ENCODE assay signal across 1 cellular context in the genomic region with DNA sequence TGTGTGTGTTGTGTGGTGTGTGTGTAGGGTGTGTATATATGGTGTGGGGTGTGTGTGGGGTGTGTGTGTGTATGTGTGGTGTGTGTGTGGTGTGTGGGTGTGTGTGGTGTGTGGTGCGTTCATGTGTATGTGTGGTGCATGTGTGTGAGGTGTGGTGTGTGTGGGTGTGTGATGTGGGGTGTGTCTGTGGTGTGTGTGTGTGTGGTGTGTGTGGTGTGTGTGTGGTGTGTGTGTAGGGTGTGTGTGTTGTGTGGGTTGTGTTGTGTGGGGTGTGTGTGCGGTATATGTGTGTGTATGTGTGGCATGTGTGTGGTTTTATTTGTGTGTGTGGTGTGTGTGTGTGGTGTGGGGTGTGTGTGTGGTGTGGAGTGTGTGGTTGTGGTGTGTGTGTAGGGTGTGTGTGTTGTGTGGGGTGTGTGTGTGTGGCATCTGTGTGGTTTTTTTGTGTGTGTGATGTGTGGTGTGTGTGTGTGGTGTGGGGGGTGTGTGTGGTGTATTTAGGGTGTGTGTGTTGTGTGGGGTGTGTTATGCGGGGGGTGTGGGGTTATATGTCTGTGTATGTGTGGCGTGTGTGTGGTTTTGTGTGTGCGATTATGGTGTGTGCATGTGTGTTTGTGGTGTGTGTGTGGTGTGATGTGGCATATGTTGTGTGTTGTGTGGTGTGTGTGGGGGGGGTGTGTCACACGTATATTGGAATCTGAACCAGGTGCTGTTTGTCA.
TF ChIP-seq lines count a peak whose summit lies in the region.

No MANE protein-coding gene starts in this region.

TF ChIP-seq in K562, 482 proteins besides CTCF, POLR2A, EP300 and RAD21 (continues in another document):
- TF ChIP-seq BRF1 (IDR thresholded peaks at IDR 0.05; ENCODE audit: borderline replicate concordance, extremely low read depth, insufficient read length) (no peak), CEBPG (CRISPR knock-in tag; IDR thresholded peaks at IDR 0.05) (no peak), CEBPG (tag; conservative IDR thresholded peaks at IDR 0.05 in 1 of 2, IDR thresholded peaks at IDR 0.05 in 1 of 2) (no peak), SLC30A9 (CRISPR knock-in tag; IDR thresholded peaks at IDR 0.05) (no peak), ETS2 (tag; IDR thresholded peaks at IDR 0.05; ENCODE audit: borderline replicate concordance, poor library complexity, severe bottlenecking) (no peak), CBX5 (IDR thresholded peaks at IDR 0.05; ENCODE audit: borderline replicate concordance, low read depth) (no peak), TRIM24 (IDR thresholded peaks at IDR 0.05) (0 out of 4 replicates have a peak, but pooled peaks have one; percentile 13 to 35), ZBTB7A (IDR thresholded peaks at IDR 0.05; ENCODE audit: borderline replicate concordance, control insufficient read depth, low read depth, low read length) (no peak), BCOR (IDR thresholded peaks at IDR 0.05) (peak; percentile 11; the same call in 1 of the 2 replicates), ZNF551 (CRISPR knock-in tag; IDR thresholded peaks at IDR 0.05) (no peak), HNRNPUL1 (IDR thresholded peaks at IDR 0.05; ENCODE audit: low read length) (no peak), SRSF3 (IDR thresholded peaks at IDR 0.05; ENCODE audit: insufficient read depth, low read length) (no peak), MCM7 (IDR thresholded peaks at IDR 0.05) (no peak), HMG20A (CRISPR knock-in tag; conservative IDR thresholded peaks at IDR 0.05) (no peak), MCM5 (IDR thresholded peaks at IDR 0.05; ENCODE audit: low read depth) (no peak), ZC3H4 (CRISPR knock-in tag; IDR thresholded peaks at IDR 0.05; ENCODE audit: borderline replicate concordance) (no peak), KLF10 (CRISPR knock-in tag; IDR thresholded peaks at IDR 0.05) (no peak), ADNP (tag; IDR thresholded peaks at IDR 0.05) (peak; percentile 41; the same call in 1 of the 2 replicates), OTX1 (CRISPR knock-in tag; IDR thresholded peaks at IDR 0.05) (peak; percentile 11; the same call in 1 of the 2 replicates), KLF16 (IDR thresholded peaks at IDR 0.05) (no peak), DMBX1 (CRISPR knock-in tag; IDR thresholded peaks at IDR 0.05; ENCODE audit: borderline replicate concordance) (no peak), ZNF133 (CRISPR knock-in tag; IDR thresholded peaks at IDR 0.05) (no peak), HMGN3 (IDR thresholded peaks at IDR 0.05; ENCODE audit: borderline replicate concordance, extremely low read depth, insufficient read length, low read depth, low read length) (no peak), BMI1 (IDR thresholded peaks at IDR 0.05; ENCODE audit: low read length) (no peak), KHSRP (IDR thresholded peaks at IDR 0.05) (no peak), MTF1 (CRISPR knock-in tag; IDR thresholded peaks at IDR 0.05; ENCODE audit: borderline replicate concordance) (no peak), HDAC1 (IDR thresholded peaks at IDR 0.05) (peak in 1 of 2 experiments; percentile 16; a peak in 1 of 4 replicates), JUND (IDR thresholded peaks at IDR 0.05; ENCODE audit: borderline replicate concordance, low read depth, low read length) (no peak), JUND (tag; IDR thresholded peaks at IDR 0.05; ENCODE audit: borderline replicate concordance, low read depth, low read length) (no peak), PHF20 (IDR thresholded peaks at IDR 0.05; ENCODE audit: partially characterized antibody) (peak; percentile 72), ZNF12 (CRISPR knock-in tag; IDR thresholded peaks at IDR 0.05) (no peak), ZNF274 (IDR thresholded peaks at IDR 0.05; ENCODE audit: borderline replicate concordance, low read depth, low read length) (no peak), ZNF507 (tag; conservative IDR thresholded peaks at IDR 0.05) (no peak)
- TF ChIP-seq, protein P1, sequence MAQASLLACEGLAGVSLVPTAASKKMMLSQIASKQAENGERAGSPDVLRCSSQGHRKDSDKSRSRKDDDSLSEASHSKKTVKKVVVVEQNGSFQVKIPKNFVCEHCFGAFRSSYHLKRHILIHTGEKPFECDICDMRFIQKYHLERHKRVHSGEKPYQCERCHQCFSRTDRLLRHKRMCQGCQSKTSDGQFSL (CRISPR knock-in tag; IDR thresholded peaks at IDR 0.05): peak; percentile 33; the same call in 1 of the 2 replicates
- TF ChIP-seq, protein P1 (tag; IDR thresholded peaks at IDR 0.05): no peak
- TF ChIP-seq, protein P2, sequence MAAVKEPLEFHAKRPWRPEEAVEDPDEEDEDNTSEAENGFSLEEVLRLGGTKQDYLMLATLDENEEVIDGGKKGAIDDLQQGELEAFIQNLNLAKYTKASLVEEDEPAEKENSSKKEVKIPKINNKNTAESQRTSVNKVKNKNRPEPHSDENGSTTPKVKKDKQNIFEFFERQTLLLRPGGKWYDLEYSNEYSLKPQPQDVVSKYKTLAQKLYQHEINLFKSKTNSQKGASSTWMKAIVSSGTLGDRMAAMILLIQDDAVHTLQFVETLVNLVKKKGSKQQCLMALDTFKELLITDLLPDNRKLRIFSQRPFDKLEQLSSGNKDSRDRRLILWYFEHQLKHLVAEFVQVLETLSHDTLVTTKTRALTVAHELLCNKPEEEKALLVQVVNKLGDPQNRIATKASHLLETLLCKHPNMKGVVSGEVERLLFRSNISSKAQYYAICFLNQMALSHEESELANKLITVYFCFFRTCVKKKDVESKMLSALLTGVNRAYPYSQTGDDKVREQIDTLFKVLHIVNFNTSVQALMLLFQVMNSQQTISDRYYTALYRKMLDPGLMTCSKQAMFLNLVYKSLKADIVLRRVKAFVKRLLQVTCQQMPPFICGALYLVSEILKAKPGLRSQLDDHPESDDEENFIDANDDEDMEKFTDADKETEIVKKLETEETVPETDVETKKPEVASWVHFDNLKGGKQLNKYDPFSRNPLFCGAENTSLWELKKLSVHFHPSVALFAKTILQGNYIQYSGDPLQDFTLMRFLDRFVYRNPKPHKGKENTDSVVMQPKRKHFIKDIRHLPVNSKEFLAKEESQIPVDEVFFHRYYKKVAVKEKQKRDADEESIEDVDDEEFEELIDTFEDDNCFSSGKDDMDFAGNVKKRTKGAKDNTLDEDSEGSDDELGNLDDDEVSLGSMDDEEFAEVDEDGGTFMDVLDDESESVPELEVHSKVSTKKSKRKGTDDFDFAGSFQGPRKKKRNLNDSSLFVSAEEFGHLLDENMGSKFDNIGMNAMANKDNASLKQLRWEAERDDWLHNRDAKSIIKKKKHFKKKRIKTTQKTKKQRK (IDR thresholded peaks at IDR 0.05; ENCODE audit: borderline replicate concordance, low read depth, low read length): no peak
- TF ChIP-seq, protein P3, sequence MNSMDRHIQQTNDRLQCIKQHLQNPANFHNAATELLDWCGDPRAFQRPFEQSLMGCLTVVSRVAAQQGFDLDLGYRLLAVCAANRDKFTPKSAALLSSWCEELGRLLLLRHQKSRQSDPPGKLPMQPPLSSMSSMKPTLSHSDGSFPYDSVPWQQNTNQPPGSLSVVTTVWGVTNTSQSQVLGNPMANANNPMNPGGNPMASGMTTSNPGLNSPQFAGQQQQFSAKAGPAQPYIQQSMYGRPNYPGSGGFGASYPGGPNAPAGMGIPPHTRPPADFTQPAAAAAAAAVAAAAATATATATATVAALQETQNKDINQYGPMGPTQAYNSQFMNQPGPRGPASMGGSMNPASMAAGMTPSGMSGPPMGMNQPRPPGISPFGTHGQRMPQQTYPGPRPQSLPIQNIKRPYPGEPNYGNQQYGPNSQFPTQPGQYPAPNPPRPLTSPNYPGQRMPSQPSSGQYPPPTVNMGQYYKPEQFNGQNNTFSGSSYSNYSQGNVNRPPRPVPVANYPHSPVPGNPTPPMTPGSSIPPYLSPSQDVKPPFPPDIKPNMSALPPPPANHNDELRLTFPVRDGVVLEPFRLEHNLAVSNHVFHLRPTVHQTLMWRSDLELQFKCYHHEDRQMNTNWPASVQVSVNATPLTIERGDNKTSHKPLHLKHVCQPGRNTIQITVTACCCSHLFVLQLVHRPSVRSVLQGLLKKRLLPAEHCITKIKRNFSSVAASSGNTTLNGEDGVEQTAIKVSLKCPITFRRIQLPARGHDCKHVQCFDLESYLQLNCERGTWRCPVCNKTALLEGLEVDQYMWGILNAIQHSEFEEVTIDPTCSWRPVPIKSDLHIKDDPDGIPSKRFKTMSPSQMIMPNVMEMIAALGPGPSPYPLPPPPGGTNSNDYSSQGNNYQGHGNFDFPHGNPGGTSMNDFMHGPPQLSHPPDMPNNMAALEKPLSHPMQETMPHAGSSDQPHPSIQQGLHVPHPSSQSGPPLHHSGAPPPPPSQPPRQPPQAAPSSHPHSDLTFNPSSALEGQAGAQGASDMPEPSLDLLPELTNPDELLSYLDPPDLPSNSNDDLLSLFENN (IDR thresholded peaks at IDR 0.05; ENCODE audit: low read depth in 2 of 2, low read length in 2 of 2): no peak
- TF ChIP-seq, protein P4, sequence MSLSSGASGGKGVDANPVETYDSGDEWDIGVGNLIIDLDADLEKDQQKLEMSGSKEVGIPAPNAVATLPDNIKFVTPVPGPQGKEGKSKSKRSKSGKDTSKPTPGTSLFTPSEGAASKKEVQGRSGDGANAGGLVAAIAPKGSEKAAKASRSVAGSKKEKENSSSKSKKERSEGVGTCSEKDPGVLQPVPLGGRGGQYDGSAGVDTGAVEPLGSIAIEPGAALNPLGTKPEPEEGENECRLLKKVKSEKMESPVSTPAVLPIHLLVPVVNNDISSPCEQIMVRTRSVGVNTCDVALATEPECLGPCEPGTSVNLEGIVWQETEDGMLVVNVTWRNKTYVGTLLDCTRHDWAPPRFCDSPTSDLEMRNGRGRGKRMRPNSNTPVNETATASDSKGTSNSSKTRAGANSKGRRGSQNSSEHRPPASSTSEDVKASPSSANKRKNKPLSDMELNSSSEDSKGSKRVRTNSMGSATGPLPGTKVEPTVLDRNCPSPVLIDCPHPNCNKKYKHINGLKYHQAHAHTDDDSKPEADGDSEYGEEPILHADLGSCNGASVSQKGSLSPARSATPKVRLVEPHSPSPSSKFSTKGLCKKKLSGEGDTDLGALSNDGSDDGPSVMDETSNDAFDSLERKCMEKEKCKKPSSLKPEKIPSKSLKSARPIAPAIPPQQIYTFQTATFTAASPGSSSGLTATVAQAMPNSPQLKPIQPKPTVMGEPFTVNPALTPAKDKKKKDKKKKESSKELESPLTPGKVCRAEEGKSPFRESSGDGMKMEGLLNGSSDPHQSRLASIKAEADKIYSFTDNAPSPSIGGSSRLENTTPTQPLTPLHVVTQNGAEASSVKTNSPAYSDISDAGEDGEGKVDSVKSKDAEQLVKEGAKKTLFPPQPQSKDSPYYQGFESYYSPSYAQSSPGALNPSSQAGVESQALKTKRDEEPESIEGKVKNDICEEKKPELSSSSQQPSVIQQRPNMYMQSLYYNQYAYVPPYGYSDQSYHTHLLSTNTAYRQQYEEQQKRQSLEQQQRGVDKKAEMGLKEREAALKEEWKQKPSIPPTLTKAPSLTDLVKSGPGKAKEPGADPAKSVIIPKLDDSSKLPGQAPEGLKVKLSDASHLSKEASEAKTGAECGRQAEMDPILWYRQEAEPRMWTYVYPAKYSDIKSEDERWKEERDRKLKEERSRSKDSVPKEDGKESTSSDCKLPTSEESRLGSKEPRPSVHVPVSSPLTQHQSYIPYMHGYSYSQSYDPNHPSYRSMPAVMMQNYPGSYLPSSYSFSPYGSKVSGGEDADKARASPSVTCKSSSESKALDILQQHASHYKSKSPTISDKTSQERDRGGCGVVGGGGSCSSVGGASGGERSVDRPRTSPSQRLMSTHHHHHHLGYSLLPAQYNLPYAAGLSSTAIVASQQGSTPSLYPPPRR (CRISPR knock-in tag; IDR thresholded peaks at IDR 0.05; ENCODE audit: borderline replicate concordance): no peak
- TF ChIP-seq, protein P5, sequence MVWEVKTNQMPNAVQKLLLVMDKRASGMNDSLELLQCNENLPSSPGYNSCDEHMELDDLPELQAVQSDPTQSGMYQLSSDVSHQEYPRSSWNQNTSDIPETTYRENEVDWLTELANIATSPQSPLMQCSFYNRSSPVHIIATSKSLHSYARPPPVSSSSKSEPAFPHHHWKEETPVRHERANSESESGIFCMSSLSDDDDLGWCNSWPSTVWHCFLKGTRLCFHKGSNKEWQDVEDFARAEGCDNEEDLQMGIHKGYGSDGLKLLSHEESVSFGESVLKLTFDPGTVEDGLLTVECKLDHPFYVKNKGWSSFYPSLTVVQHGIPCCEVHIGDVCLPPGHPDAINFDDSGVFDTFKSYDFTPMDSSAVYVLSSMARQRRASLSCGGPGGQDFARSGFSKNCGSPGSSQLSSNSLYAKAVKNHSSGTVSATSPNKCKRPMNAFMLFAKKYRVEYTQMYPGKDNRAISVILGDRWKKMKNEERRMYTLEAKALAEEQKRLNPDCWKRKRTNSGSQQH (CRISPR knock-in tag; IDR thresholded peaks at IDR 0.05): peak; percentile 26; the same call in 1 of the 2 replicates
- TF ChIP-seq, protein P6, sequence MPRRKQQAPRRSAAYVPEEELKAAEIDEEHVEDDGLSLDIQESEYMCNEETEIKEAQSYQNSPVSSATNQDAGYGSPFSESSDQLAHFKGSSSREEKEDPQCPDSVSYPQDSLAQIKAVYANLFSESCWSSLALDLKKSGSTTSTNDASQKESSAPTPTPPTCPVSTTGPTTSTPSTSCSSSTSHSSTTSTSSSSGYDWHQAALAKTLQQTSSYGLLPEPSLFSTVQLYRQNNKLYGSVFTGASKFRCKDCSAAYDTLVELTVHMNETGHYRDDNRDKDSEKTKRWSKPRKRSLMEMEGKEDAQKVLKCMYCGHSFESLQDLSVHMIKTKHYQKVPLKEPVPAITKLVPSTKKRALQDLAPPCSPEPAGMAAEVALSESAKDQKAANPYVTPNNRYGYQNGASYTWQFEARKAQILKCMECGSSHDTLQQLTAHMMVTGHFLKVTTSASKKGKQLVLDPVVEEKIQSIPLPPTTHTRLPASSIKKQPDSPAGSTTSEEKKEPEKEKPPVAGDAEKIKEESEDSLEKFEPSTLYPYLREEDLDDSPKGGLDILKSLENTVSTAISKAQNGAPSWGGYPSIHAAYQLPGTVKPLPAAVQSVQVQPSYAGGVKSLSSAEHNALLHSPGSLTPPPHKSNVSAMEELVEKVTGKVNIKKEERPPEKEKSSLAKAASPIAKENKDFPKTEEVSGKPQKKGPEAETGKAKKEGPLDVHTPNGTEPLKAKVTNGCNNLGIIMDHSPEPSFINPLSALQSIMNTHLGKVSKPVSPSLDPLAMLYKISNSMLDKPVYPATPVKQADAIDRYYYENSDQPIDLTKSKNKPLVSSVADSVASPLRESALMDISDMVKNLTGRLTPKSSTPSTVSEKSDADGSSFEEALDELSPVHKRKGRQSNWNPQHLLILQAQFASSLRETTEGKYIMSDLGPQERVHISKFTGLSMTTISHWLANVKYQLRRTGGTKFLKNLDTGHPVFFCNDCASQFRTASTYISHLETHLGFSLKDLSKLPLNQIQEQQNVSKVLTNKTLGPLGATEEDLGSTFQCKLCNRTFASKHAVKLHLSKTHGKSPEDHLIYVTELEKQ (CRISPR knock-in tag; IDR thresholded peaks at IDR 0.05): no peak
- TF ChIP-seq, protein P7, sequence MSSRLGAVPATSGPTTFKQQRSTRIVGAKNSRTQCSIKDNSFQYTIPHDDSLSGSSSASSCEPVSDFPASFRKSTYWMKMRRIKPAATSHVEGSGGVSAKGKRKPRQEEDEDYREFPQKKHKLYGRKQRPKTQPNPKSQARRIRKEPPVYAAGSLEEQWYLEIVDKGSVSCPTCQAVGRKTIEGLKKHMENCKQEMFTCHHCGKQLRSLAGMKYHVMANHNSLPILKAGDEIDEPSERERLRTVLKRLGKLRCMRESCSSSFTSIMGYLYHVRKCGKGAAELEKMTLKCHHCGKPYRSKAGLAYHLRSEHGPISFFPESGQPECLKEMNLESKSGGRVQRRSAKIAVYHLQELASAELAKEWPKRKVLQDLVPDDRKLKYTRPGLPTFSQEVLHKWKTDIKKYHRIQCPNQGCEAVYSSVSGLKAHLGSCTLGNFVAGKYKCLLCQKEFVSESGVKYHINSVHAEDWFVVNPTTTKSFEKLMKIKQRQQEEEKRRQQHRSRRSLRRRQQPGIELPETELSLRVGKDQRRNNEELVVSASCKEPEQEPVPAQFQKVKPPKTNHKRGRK (tag; IDR thresholded peaks at IDR 0.05): no peak
